In the genomic region with DNA sequence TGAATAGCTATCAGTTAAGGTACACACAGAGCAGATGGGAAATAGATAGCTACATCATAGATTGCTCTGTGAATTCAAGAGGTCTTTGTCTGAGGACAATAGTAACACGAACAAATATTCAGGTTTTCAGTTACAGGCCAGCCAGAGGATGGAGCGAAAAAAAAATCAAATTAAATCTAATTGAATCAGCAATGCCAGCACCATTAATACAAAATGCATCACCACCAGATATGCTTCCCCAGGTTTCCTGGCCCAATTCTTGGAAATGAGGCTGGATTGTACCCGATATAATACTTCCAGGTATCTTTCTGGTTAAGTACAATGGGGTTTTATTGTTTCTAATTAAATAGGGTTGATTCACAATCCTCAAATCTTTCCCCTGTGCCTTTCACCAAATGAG, we compare ENCODE assay signal across 17 cellular contexts.
DNase-seq lines count a peak whose midpoint lies in the region; ATAC-seq lines count a peak whose summit lies in the region.
"Had no signal": no experiment of that assay in that cellular context is flagged by ENCODE, and none has a peak within 500 bp of the region (broad histone marks: within the 10 kb centered on the region; RNA-seq: fewer than 3 reads in every experiment).

No MANE protein-coding gene starts in this region.

- no peak overlapping the region for H3K4me3 ChIP-seq in mesendoderm (ENCODE audit: low read length)

- H3K27me3 Mint-ChIP-seq in activated CD8-positive, alpha-beta T cell treated with anti-CD3 and anti-CD28 coated beads, Interleukin-2, amount 10 ng/mL, durations not matched to agents 7 days and 5 days (ENCODE audit: low read depth), result no peaks in the 10 kb centered on the region
- no peaks in the 10 kb centered on the region for H3K27me3 Mint-ChIP-seq in activated naive CD4-positive, alpha-beta T cell treated with anti-CD3 and anti-CD28 coated beads for 36 hours (ENCODE audit: low read depth)

- no peak for ATAC-seq in activated CD8-positive, alpha-beta T cell treated with anti-CD3 and anti-CD28 coated beads, Interleukin-2, amount 10 ng/mL, durations not matched to agents 7 days and 5 days

- no peak overlapping the region for H3K27ac ChIP-seq in mesendoderm (ENCODE audit: low read depth, low read length)
- H3K27ac ChIP-seq: C4-2B had no signal

- H3K56ac ChIP-seq in mesendoderm (ENCODE audit: low read length), result no peak overlapping the region

- H3K4me3 Mint-ChIP-seq in activated CD8-positive, alpha-beta T cell treated with anti-CD3 and anti-CD28 coated beads, Interleukin-2, amount 10 ng/mL, durations not matched to agents 7 days and 5 days, result no peak overlapping the region
- no peak overlapping the region for H3K4me3 Mint-ChIP-seq in activated naive CD4-positive, alpha-beta T cell treated with anti-CD3 and anti-CD28 coated beads for 36 hours

- no peak overlapping the region for H2BK5ac ChIP-seq in mesendoderm (ENCODE audit: low read length)

- intact Hi-C loops in activated naive CD4-positive, alpha-beta T cell treated with anti-CD3 and anti-CD28 coated beads for 36 hours (cut with micrococcal nuclease), result no loop called here

- CTCF ChIA-PET in activated CD8-positive, alpha-beta T cell treated with anti-CD3 and anti-CD28 coated beads, Interleukin-2, amount 10 ng/mL, durations not matched to agents 7 days and 5 days (lab: Charles Lee), result no interaction called here
- CTCF ChIA-PET in activated naive CD4-positive, alpha-beta T cell treated with anti-CD3 and anti-CD28 coated beads for 36 hours (lab: Charles Lee), result no interaction called here

- H3K79me1 ChIP-seq in mesendoderm (ENCODE audit: low read length), result no peaks in the 10 kb centered on the region

- no peak overlapping the region for H3K4ac ChIP-seq in mesendoderm (ENCODE audit: low read depth, low read length)

- no peak overlapping the region for H3K4me2 ChIP-seq in mesendoderm (ENCODE audit: low read length)

- peaks cover 21% of the 10 kb centered on the region for H3K9me3 Mint-ChIP-seq in activated CD8-positive, alpha-beta T cell treated with anti-CD3 and anti-CD28 coated beads, Interleukin-2, amount 10 ng/mL, durations not matched to agents 7 days and 5 days (ENCODE audit: insufficient read depth)
- peaks cover 8% of the 10 kb centered on the region for H3K9me3 Mint-ChIP-seq in activated naive CD4-positive, alpha-beta T cell treated with anti-CD3 and anti-CD28 coated beads for 36 hours

- DNase-seq in NCI-H1092 treated with DMSO at 0.1 percent for 48 hours (lab: John Stamatoyannopoulos, UW) (peak; percentile 88), NCI-H2029 treated with DMSO at 0.1 percent for 48 hours (lab: John Stamatoyannopoulos, UW) (peak; percentile 8), NCI-H748 treated with DMSO at 0.1 percent for 48 hours (lab: John Stamatoyannopoulos, UW) (peak; percentile 49), mesendoderm (no peak), glomerular visceral epithelial cell (ENCODE audit: extremely low spot score) (no peak)
- no peak for DNase-seq in activated CD8-positive, alpha-beta T cell treated with anti-CD3 and anti-CD28 coated beads, Interleukin-2, amount 10 ng/mL, durations not matched to agents 7 days and 5 days
- DNase-seq in activated naive CD4-positive, alpha-beta T cell treated with anti-CD3 and anti-CD28 coated beads for 36 hours, result no peak
- DNase-seq: ACHN, DND-41, GOT3, KG1, NCI-H1417, NCI-H2171 treated with DMSO at 0.1 percent for 48 hours, OCI-M1, Right ventricle myocardium superior, T-helper 1 cell had no signal

- H3K79me2 ChIP-seq in mesendoderm (ENCODE audit: control insufficient read depth, insufficient read depth, low read length), result no peaks in the 10 kb centered on the region

- no peaks in the 10 kb centered on the region for H3K27me3 ChIP-seq in mesendoderm (ENCODE audit: insufficient read depth, low read length, poor library complexity)

- no peak overlapping the region for H3K27ac Mint-ChIP-seq in activated CD8-positive, alpha-beta T cell treated with anti-CD3 and anti-CD28 coated beads, Interleukin-2, amount 10 ng/mL, durations not matched to agents 7 days and 5 days
- no peak overlapping the region for H3K27ac Mint-ChIP-seq in activated naive CD4-positive, alpha-beta T cell treated with anti-CD3 and anti-CD28 coated beads for 36 hours

- H2AK5ac ChIP-seq in mesendoderm (ENCODE audit: low read length), result no peak overlapping the region

- H2BK15ac ChIP-seq in mesendoderm (replicated peaks; ENCODE audit: low read depth), result no peak overlapping the region

- POLR2A ChIA-PET in activated CD8-positive, alpha-beta T cell treated with anti-CD3 and anti-CD28 coated beads, Interleukin-2, amount 10 ng/mL, durations not matched to agents 7 days and 5 days (lab: Charles Lee), result no interaction called here

- no peak overlapping the region for H4K5ac ChIP-seq in mesendoderm (ENCODE audit: low read length)

- H3K23ac ChIP-seq in mesendoderm (ENCODE audit: low read length), result no peak overlapping the region

- H3K36me3 ChIP-seq in mesendoderm (ENCODE audit: control insufficient read depth, insufficient read depth, low read length), result no peaks in the 10 kb centered on the region

- no CpG with 5 or more reads among the region's 3 CpGs for WGBS in mesendoderm (ENCODE audit: extremely low coverage, insufficient coverage, low lambda C conversion rate)

- H2BK120ac ChIP-seq in mesendoderm (ENCODE audit: low read depth, low read length), result no peak overlapping the region

- H3K18ac ChIP-seq in mesendoderm (ENCODE audit: low read length), result no peak overlapping the region

- no peaks in the 10 kb centered on the region for H3K4me1 Mint-ChIP-seq in activated CD8-positive, alpha-beta T cell treated with anti-CD3 and anti-CD28 coated beads, Interleukin-2, amount 10 ng/mL, durations not matched to agents 7 days and 5 days (ENCODE audit: low read depth)
- no peaks in the 10 kb centered on the region for H3K4me1 Mint-ChIP-seq in activated naive CD4-positive, alpha-beta T cell treated with anti-CD3 and anti-CD28 coated beads for 36 hours (ENCODE audit: low read depth)

- no peaks in the 10 kb centered on the region for H3K4me1 ChIP-seq in mesendoderm (ENCODE audit: control insufficient read depth, low read depth, low read length)

- H4K8ac ChIP-seq in mesendoderm (ENCODE audit: low read depth, low read length), result peak overlapping the region; percentile 56

- no peak overlapping the region for H3K9ac ChIP-seq in mesendoderm (ENCODE audit: low read length)

- no peaks in the 10 kb centered on the region for H3K36me3 Mint-ChIP-seq in activated CD8-positive, alpha-beta T cell treated with anti-CD3 and anti-CD28 coated beads, Interleukin-2, amount 10 ng/mL, durations not matched to agents 7 days and 5 days (ENCODE audit: low read depth)
- no peaks in the 10 kb centered on the region for H3K36me3 Mint-ChIP-seq in activated naive CD4-positive, alpha-beta T cell treated with anti-CD3 and anti-CD28 coated beads for 36 hours (ENCODE audit: low read depth)

Comparison
In these comparisons a context has a peak if more than half of its experiments do, and no peak if none do; other contexts are left out.
1. DNase-seq: peak in NCI-H1092 treated with DMSO at 0.1 percent for 48 hours (single experiment), NCI-H2029 treated with DMSO at 0.1 percent for 48 hours (single experiment) and NCI-H748 treated with DMSO at 0.1 percent for 48 hours (single experiment); none in mesendoderm (single experiment), glomerular visceral epithelial cell (single experiment), activated CD8-positive, alpha-beta T cell treated with anti-CD3 and anti-CD28 coated beads, Interleukin-2, amount 10 ng/mL, durations not matched to agents 7 days and 5 days (single experiment) and activated naive CD4-positive, alpha-beta T cell treated with anti-CD3 and anti-CD28 coated beads for 36 hours (single experiment).